Comparison of ENCODE assay signal across 20 cellular contexts in genomic region chr9:5650356-5651105, GRCh38.
"Had no signal": no experiment of that assay in that cellular context is flagged by ENCODE, and none has a peak within 500 bp of the region (broad histone marks: within the 10 kb centered on the region; RNA-seq: fewer than 3 reads in every experiment).

No MANE protein-coding gene starts in this region.

- H3K36me3 ChIP-seq: gastrocnemius medialis, heart left ventricle, pancreas, WERI-Rb-1 had no signal

- H3K4me3 Mint-ChIP-seq: activated naive CD8-positive, alpha-beta T cell treated with anti-CD3 and anti-CD28 coated beads, Interleukin-2, amount 10 ng/mL, durations not matched to agents 7 days and 5 days; activated T-cell treated with anti-CD3 and anti-CD28 coated beads, Interleukin-2, amount 50 U/mL, for 72 hours; stimulated activated effector memory CD8-positive, alpha-beta T cell treated with anti-CD3 and anti-CD28 coated beads, Interleukin-12 subunit alpha, Interleukin-12 subunit beta, amount 100 ng/mL, for 72 hours; T-helper 17 cell had no signal

- H3K27me3 Mint-ChIP-seq: activated naive CD8-positive, alpha-beta T cell treated with anti-CD3 and anti-CD28 coated beads, Interleukin-2, amount 10 ng/mL, durations not matched to agents 7 days and 5 days; effector memory CD8-positive, alpha-beta T cell; T-helper 17 cell had no signal

- H3K27ac ChIP-seq: gastrocnemius medialis, heart left ventricle, pancreas, WERI-Rb-1 had no signal

- H3K36me3 Mint-ChIP-seq: stimulated activated effector memory CD8-positive, alpha-beta T cell treated with anti-CD3 and anti-CD28 coated beads, Interleukin-12 subunit alpha, Interleukin-12 subunit beta, amount 100 ng/mL, for 72 hours had no signal

- H3K4me1 ChIP-seq: pancreas had no signal

- H3K4me3 ChIP-seq: gastrocnemius medialis, heart left ventricle, lung, pancreas had no signal

- ATAC-seq: effector memory CD8-positive, alpha-beta T cell; stimulated activated effector memory CD8-positive, alpha-beta T cell treated with anti-CD3 and anti-CD28 coated beads, Interleukin-12 subunit alpha, Interleukin-12 subunit beta, amount 100 ng/mL, for 72 hours; T-helper 17 cell had no signal

- H3K27ac Mint-ChIP-seq: activated naive CD8-positive, alpha-beta T cell treated with anti-CD3 and anti-CD28 coated beads, Interleukin-2, amount 10 ng/mL, durations not matched to agents 7 days and 5 days; activated T-cell treated with anti-CD3 and anti-CD28 coated beads, Interleukin-2, amount 50 U/mL, for 72 hours; stimulated activated effector memory CD8-positive, alpha-beta T cell treated with anti-CD3 and anti-CD28 coated beads, Interleukin-12 subunit alpha, Interleukin-12 subunit beta, amount 100 ng/mL, for 72 hours; T-helper 17 cell had no signal

- H3K27me3 ChIP-seq: gastrocnemius medialis, heart left ventricle, pancreas had no signal

- DNase-seq: activated CD4-positive, alpha-beta T cell treated with anti-CD3 and anti-CD28 coated beads for 48 hours; activated CD8-positive, alpha-beta memory T cell treated with anti-CD3 and anti-CD28 coated beads, Interleukin-2, amount 50 U/mL, for 48 hours; activated gamma-delta T cell; activated naive CD8-positive, alpha-beta T cell treated with anti-CD3 and anti-CD28 coated beads, Interleukin-2, amount 10 ng/mL, durations not matched to agents 7 days and 5 days; activated T-cell treated with anti-CD3 and anti-CD28 coated beads, Interleukin-2, amount 50 U/mL, for 72 hours; anterior cingulate cortex; dermis blood vessel endothelial cell; effector memory CD8-positive, alpha-beta T cell; gastrocnemius medialis; heart left ventricle; immature natural killer cell; midbrain; pancreas; stimulated activated CD4-positive, alpha-beta T cell treated with anti-CD3 and anti-CD28 coated beads, Interleukin-12 subunit alpha, Interleukin-12 subunit beta, amount 100 ng/mL, for 4 hours; stimulated activated CD4-positive, alpha-beta T cell treated with anti-CD3 and anti-CD28 coated beads, Interleukin-2, amount 100 ng/mL, for 24 hours; T-helper 17 cell; WERI-Rb-1 had no signal

- FAIRE-seq: pancreas, urothelium cell line had no signal
